ENCODE assay signal across 1 cellular context in the genomic region with DNA sequence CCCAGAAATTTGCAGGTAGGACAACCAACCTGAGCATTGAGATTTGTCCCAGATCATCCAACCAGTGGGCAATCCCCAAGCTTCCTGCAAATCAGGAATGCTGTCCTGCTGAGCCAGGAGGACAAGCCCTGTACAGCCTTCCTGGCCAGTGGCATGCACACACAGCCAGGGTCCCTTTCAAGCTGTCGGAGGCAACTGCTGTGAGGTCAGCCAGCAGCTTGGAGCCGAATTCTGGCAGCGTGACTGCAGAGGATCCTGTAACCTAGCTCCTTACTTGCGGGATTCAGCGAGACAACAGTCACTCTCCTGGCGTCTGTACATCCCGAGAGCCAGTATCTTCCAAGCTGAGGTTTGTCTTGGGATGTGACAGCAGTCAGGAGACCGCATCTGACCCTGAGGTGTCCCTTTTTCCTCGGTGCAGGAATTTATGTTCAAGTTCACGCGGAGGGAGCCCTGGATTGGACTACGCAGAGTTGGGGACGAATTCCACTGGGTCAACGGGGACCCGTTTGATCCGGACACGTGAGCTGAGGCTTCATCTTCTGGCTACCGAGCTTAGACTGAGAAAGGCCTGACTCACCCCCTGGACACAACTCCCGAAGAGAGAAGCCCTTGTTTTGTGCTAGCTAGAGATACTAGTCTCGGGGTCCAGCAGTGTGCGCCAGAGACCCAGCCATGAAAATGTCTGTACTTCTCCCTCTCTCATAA.
TF ChIP-seq lines count a peak whose summit lies in the region.

No MANE protein-coding gene starts in this region.

TF ChIP-seq in HEK293, 187 proteins besides CTCF, POLR2A, EP300 and RAD21:
- TF ChIP-seq ZIC2 (tag by site-specific recombination; IDR thresholded peaks at IDR 0.05) (peak; percentile 51), ZNF654 (tag by site-specific recombination; IDR thresholded peaks at IDR 0.05; ENCODE audit: low read depth) (no peak)
- TF ChIP-seq, protein P1, sequence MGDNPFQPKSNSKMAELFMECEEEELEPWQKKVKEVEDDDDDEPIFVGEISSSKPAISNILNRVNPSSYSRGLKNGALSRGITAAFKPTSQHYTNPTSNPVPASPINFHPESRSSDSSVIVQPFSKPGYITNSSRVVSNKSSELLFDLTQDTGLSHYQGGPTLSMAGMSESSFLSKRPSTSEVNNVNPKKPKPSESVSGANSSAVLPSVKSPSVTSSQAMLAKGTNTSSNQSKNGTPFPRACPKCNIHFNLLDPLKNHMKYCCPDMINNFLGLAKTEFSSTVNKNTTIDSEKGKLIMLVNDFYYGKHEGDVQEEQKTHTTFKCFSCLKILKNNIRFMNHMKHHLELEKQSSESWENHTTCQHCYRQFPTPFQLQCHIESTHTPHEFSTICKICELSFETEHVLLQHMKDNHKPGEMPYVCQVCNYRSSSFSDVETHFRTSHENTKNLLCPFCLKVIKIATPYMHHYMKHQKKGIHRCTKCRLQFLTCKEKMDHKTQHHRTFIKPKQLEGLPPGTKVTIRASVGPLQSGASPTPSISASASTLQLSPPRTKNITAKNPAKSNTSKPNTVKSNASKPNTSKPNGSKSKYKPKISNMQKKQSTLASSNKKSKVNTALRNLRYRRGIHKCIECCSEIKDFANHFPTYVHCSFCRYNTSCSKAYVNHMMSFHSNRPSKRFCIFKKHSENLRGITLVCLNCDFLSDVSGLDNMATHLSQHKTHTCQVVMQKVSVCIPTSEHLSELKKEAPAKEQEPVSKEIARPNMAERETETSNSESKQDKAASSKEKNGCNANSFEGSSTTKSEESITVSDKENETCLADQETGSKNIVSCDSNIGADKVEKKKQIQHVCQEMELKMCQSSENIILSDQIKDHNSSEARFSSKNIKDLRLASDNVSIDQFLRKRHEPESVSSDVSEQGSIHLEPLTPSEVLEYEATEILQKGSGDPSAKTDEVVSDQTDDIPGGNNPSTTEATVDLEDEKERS (tag by site-specific recombination; IDR thresholded peaks at IDR 0.05) = no peak
